In genomic region chr15:99706557-99707303, GRCh38 we compare ENCODE assay signal across 12 cellular contexts. TPM values are rescaled to one million over a fixed set of nuclear protein-coding genes. Genes with fewer than 3 reads are reported as not detected.
DNase-seq lines count a peak whose midpoint lies in the region; ATAC-seq and TF ChIP-seq lines count a peak whose summit lies in the region.
"Had no signal": no experiment of that assay in that cellular context is flagged by ENCODE, and none has a peak within 500 bp of the region (broad histone marks: within the 10 kb centered on the region; RNA-seq: fewer than 3 reads in every experiment).

No MANE protein-coding gene starts in this region.

- CTCF ChIA-PET in activated CD4-positive, alpha-beta memory T cell treated with anti-CD3 and anti-CD28 coated beads for 36 hours (lab: Charles Lee): interaction anchor here (0.8 to 3.4 kb wide), 3 partner anchors 47 to 434 kb away, joined by 3 to 12 read pairs (median 10); no protein-coding TSS in a partner anchor

- intact Hi-C loops in activated CD4-positive, alpha-beta memory T cell treated with anti-CD3 and anti-CD28 coated beads for 36 hours (cut with micrococcal nuclease): loop anchor here (1.0 to 2.0 kb wide), 4 partner anchors 13 to 282 kb away; partner anchors contain the start of gene LYSMD4

- H3K4me3 ChIP-seq in fibroblast of mammary gland (ENCODE audit: control insufficient read depth, low read depth, low read length): no peak overlapping the region
- H3K4me3 ChIP-seq: A549, lung had no signal

- H3K4me1 Mint-ChIP-seq in activated T-cell treated with anti-CD3 and anti-CD28 coated beads, Interleukin-2, amount 50 U/mL, for 24 hours (ENCODE audit: low read depth): peaks cover 58% of the 10 kb centered on the region
- H3K4me1 Mint-ChIP-seq in activated CD4-positive, alpha-beta memory T cell treated with anti-CD3 and anti-CD28 coated beads for 36 hours (ENCODE audit: low read depth): peaks cover 40% of the 10 kb centered on the region
- peaks cover 51% of the 10 kb centered on the region for H3K4me1 Mint-ChIP-seq in stimulated activated naive CD8-positive, alpha-beta T cell treated with anti-CD3 and anti-CD28 coated beads, Interleukin-15, Interleukin-2, amounts not matched to agents 100 ng/mL and 50 ng/mL, for 24 hours (ENCODE audit: low read depth)

- TF ChIP-seq CTCF in fibroblast of mammary gland (conservative IDR thresholded peaks at IDR 0.05; ENCODE audit: control insufficient read depth, insufficient read depth, low read depth, low read length): no peak

- H3K9me3 Mint-ChIP-seq in activated T-cell treated with anti-CD3 and anti-CD28 coated beads, Interleukin-2, amount 50 U/mL, for 24 hours: no peaks in the 10 kb centered on the region
- no peaks in the 10 kb centered on the region for H3K9me3 Mint-ChIP-seq in activated CD4-positive, alpha-beta memory T cell treated with anti-CD3 and anti-CD28 coated beads for 36 hours
- no peaks in the 10 kb centered on the region for H3K9me3 Mint-ChIP-seq in stimulated activated naive CD8-positive, alpha-beta T cell treated with anti-CD3 and anti-CD28 coated beads, Interleukin-15, Interleukin-2, amounts not matched to agents 100 ng/mL and 50 ng/mL, for 24 hours

- H3K27ac Mint-ChIP-seq in activated T-cell treated with anti-CD3 and anti-CD28 coated beads, Interleukin-2, amount 50 U/mL, for 24 hours: peak overlapping the region; percentile 88
- H3K27ac Mint-ChIP-seq in activated CD4-positive, alpha-beta memory T cell treated with anti-CD3 and anti-CD28 coated beads for 36 hours: peak overlapping the region; percentile 70
- peak overlapping the region; percentile 61 for H3K27ac Mint-ChIP-seq in stimulated activated naive CD8-positive, alpha-beta T cell treated with anti-CD3 and anti-CD28 coated beads, Interleukin-15, Interleukin-2, amounts not matched to agents 100 ng/mL and 50 ng/mL, for 24 hours

- H3K36me3 Mint-ChIP-seq in activated T-cell treated with anti-CD3 and anti-CD28 coated beads, Interleukin-2, amount 50 U/mL, for 24 hours (ENCODE audit: low read depth): peaks cover 37% of the 10 kb centered on the region
- H3K36me3 Mint-ChIP-seq in activated CD4-positive, alpha-beta memory T cell treated with anti-CD3 and anti-CD28 coated beads for 36 hours: peaks cover 7% of the 10 kb centered on the region
- peaks cover 18% of the 10 kb centered on the region for H3K36me3 Mint-ChIP-seq in stimulated activated naive CD8-positive, alpha-beta T cell treated with anti-CD3 and anti-CD28 coated beads, Interleukin-15, Interleukin-2, amounts not matched to agents 100 ng/mL and 50 ng/mL, for 24 hours (ENCODE audit: low read depth)

- H3K4me3 Mint-ChIP-seq in activated T-cell treated with anti-CD3 and anti-CD28 coated beads, Interleukin-2, amount 50 U/mL, for 24 hours: peak overlapping the region; percentile 61
- peak overlapping the region; percentile 52 for H3K4me3 Mint-ChIP-seq in activated CD4-positive, alpha-beta memory T cell treated with anti-CD3 and anti-CD28 coated beads for 36 hours
- H3K4me3 Mint-ChIP-seq in stimulated activated naive CD8-positive, alpha-beta T cell treated with anti-CD3 and anti-CD28 coated beads, Interleukin-15, Interleukin-2, amounts not matched to agents 100 ng/mL and 50 ng/mL, for 24 hours: peak overlapping the region; percentile 59

- POLR2A ChIA-PET in activated CD4-positive, alpha-beta memory T cell treated with anti-CD3 and anti-CD28 coated beads for 36 hours (lab: Charles Lee): interaction anchor here (1.1 kb wide), 1 partner anchor 890 kb away, joined by 6 read pairs; no protein-coding TSS in a partner anchor

- no peak for ATAC-seq in GM18870 (IDR thresholded peaks at IDR 0.05; ENCODE audit: unreplicated experiment)
- ATAC-seq: A549, esophagus mucosa had no signal

- H3K27me3 Mint-ChIP-seq in activated T-cell treated with anti-CD3 and anti-CD28 coated beads, Interleukin-2, amount 50 U/mL, for 24 hours: no peaks in the 10 kb centered on the region
- H3K27me3 Mint-ChIP-seq in activated CD4-positive, alpha-beta memory T cell treated with anti-CD3 and anti-CD28 coated beads for 36 hours: no peaks in the 10 kb centered on the region
- H3K27me3 Mint-ChIP-seq in stimulated activated naive CD8-positive, alpha-beta T cell treated with anti-CD3 and anti-CD28 coated beads, Interleukin-15, Interleukin-2, amounts not matched to agents 100 ng/mL and 50 ng/mL, for 24 hours: no peaks in the 10 kb centered on the region

- DNase-seq in activated T-cell treated with anti-CD3 and anti-CD28 coated beads, Interleukin-2, amount 50 U/mL, for 24 hours: no peak
- DNase-seq in activated T-cell treated with anti-CD3 and anti-CD28 coated beads, Interleukin-2, amount 50 U/mL, for 1 hour: no peak
- peak; percentile 68 for DNase-seq in activated CD4-positive, alpha-beta memory T cell treated with anti-CD3 and anti-CD28 coated beads for 36 hours
- DNase-seq in fibroblast of mammary gland (ENCODE audit: low read depth) (peak; percentile 54), epidermal melanocyte (ENCODE audit: insufficient read length, low spot score) (no peak), dedifferentiated amniotic fluid mesenchymal stem cell (ENCODE audit: extremely low spot score) (no peak)
- DNase-seq: NCI-H1048 had no signal

RNA-seq across cellular contexts. Expression of gene LYSMD4, which starts 26.5 kb away (rescaled TPM):
- 1 to 10 TPM; 5.2 to 7.6 TPM for total RNA-seq in activated CD4-positive, alpha-beta memory T cell treated with anti-CD3 and anti-CD28 coated beads for 36 hours

Comparison
In these comparisons a context has a peak if more than half of its experiments do, and no peak if none do; other contexts are left out.
1. DNase-seq: peak in activated CD4-positive, alpha-beta memory T cell treated with anti-CD3 and anti-CD28 coated beads for 36 hours (single experiment) and fibroblast of mammary gland (single experiment); none in activated T-cell treated with anti-CD3 and anti-CD28 coated beads, Interleukin-2, amount 50 U/mL, for 24 hours (single experiment), activated T-cell treated with anti-CD3 and anti-CD28 coated beads, Interleukin-2, amount 50 U/mL, for 1 hour (single experiment), epidermal melanocyte (single experiment) and dedifferentiated amniotic fluid mesenchymal stem cell (single experiment).
2. Peak in every context shown above with its lines, with median percentiles within 50 percentile points of each other: H3K27ac Mint-ChIP-seq and H3K4me3 Mint-ChIP-seq.